Comparison of ENCODE assay signal across 8 cellular contexts in the genomic region with DNA sequence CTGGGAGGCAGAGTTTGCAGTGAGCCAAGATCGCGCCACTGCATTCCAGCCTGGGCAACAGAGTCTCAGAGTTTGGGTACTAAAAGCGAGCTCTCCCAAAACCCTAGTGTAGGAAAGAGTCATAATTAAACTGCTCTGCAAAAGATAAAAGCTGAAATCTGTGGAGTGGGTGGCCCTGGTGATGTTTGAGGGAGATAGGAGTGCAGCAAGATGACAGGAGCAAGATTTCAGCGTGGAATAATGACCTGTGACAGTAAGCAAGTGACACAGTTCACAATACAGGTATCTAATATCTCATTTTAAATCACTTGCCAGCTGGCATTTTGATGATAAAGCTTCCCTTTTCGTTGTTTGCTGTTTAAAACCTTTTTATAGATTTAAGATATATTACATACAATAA.
"Had no signal": no experiment of that assay in that cellular context is flagged by ENCODE, and none has a peak within 500 bp of the region (broad histone marks: within the 10 kb centered on the region; RNA-seq: fewer than 3 reads in every experiment).

No MANE protein-coding gene starts in this region.

- H3K4me1 ChIP-seq: HAP-1 had no signal

- H3K4me3 ChIP-seq: GM23248, HAP-1 had no signal

- H3K36me3 ChIP-seq: HAP-1 had no signal

- H3K9me3 Mint-ChIP-seq: H9 had no signal

- DNase-seq: GM23248, GOT3, H7, H9, HCEC 1CT, HFFc6 had no signal

- H3K9me3 ChIP-seq: HAP-1 had no signal

- ATAC-seq: HCT116 had no signal

- H2AFZ ChIP-seq: GM23248 had no signal

- H3K4me3 Mint-ChIP-seq: H9, HFFc6 had no signal

- H3K27ac ChIP-seq: GM23248 had no signal

- H3K27ac Mint-ChIP-seq: H9, HFFc6 had no signal

- H3K9ac ChIP-seq: GM23248 had no signal
